20 cellular contexts compared by ENCODE assay signal in the genomic region with DNA sequence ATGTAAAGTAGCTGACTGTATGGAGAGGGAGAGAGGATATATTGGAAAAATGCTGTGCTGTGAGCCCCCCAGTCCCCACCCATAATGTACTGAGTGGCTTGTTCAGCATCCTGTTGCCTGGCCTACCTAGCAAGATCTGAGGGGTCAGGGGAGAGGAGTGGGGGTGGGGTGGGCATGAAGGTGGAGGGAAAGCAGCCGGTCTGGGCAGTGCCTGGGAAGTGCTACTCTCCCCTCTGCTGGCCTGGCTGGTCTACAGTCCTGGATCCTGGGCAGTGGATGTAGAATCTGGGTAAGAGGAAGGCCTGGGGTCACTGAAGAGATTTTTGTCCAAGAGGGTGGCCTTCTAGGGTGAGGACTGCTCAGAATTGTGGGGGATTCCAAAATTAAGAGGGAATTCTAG.
DNase-seq lines count a peak whose midpoint lies in the region; ATAC-seq, FAIRE-seq and TF ChIP-seq lines count a peak whose summit lies in the region.
"Had no signal": no experiment of that assay in that cellular context is flagged by ENCODE, and none has a peak within 500 bp of the region (broad histone marks: within the 10 kb centered on the region; RNA-seq: fewer than 3 reads in every experiment).

No MANE protein-coding gene starts in this region.

- no peak for FAIRE-seq in HepG2 (lab: Jason Lieb, UNC)
- FAIRE-seq in H1 (lab: Jason Lieb, UNC) = no peak
- FAIRE-seq: A204.1, G401.6, GM12891 had no signal

- H2AK5ac ChIP-seq in H1 (ENCODE audit: low read depth, low read length) = no peak overlapping the region

- H3K18ac ChIP-seq in H1 (ENCODE audit: extremely low read depth, low read length) = no peak overlapping the region

- H4K8ac ChIP-seq in H1 (ENCODE audit: extremely low read depth, insufficient read depth, low read length) = no peak overlapping the region

- no peaks in the 10 kb centered on the region for H3K79me1 ChIP-seq in H1 (ENCODE audit: low read depth, low read length)

- H3K36me3 ChIP-seq in HepG2 (replicated peaks in 1 of 2; ENCODE audit: control insufficient read depth in 1 of 2, insufficient read depth in 2 of 2, low read length in 2 of 2) = no peaks in the 10 kb centered on the region
- H3K36me3 ChIP-seq in right lobe of liver = no peaks in the 10 kb centered on the region
- no peaks in the 10 kb centered on the region for H3K36me3 ChIP-seq in H1 (ENCODE audit: control insufficient read depth in 2 of 4, insufficient read depth in 4 of 4, low read length in 3 of 4)
- H3K36me3 ChIP-seq: BE2C, HAP-1 had no signal

- no peak overlapping the region for H3K9ac ChIP-seq in HepG2 (ENCODE audit: insufficient read depth, low read depth, low read length)
- no peak overlapping the region for H3K9ac ChIP-seq in H1 (replicated peaks in 1 of 4; ENCODE audit: extremely low read depth in 1 of 4, low read depth in 3 of 4, low read length in 3 of 4)

- H2BK12ac ChIP-seq in H1 (ENCODE audit: low read depth, low read length) = no peak overlapping the region

- no peak overlapping the region for H3K14ac ChIP-seq in H1 (ENCODE audit: insufficient read length)

- peak; percentile 38; the same call in 2 of the 3 replicates for ATAC-seq in HepG2
- no peak for ATAC-seq in right lobe of liver

- TF ChIP-seq CTCF in HepG2 (CRISPR knock-in tag; IDR thresholded peaks at IDR 0.05) (no peak), right lobe of liver (IDR thresholded peaks at IDR 0.05) (no peak), H1 (IDR thresholded peaks at IDR 0.05; ENCODE audit: control extremely low read depth in 1 of 3, insufficient read depth in 1 of 3, low read depth in 1 of 3, low read length in 3 of 3) (peak in 2 of 3 experiments; percentile 1 to 10; a peak in 2 of 4 replicates), foreskin fibroblast (IDR thresholded peaks at IDR 0.05; ENCODE audit: low read depth, low read length) (no peak)

- H3K9me3 ChIP-seq in HepG2 (ENCODE audit: low read length) (no peaks in the 10 kb centered on the region), right lobe of liver (peaks cover 0 to 2% (median 0%) of the 10 kb centered on the region in 4 donors), H1 (ENCODE audit: insufficient read depth in 2 of 2, low read depth in 1 of 2, low read length in 1 of 2) (no peaks in the 10 kb centered on the region)
- H3K9me3 ChIP-seq: BE2C, HAP-1 had no signal

- H4K20me1 ChIP-seq in HepG2 (ENCODE audit: insufficient read depth, low read length) = no peaks in the 10 kb centered on the region
- H4K20me1 ChIP-seq in H1 (replicated peaks in 1 of 2; ENCODE audit: control insufficient read depth in 1 of 2, insufficient read depth in 2 of 2, low read length in 2 of 2) = no peaks in the 10 kb centered on the region

- H3K4me2 ChIP-seq in HepG2 (ENCODE audit: low read depth, low read length) = no peak overlapping the region
- H3K4me2 ChIP-seq in H1 (ENCODE audit: insufficient read depth in 1 of 2, low read depth in 2 of 2, low read length in 2 of 2) = no peak overlapping the region; a peak in 1 of 4 replicates

- H3K27me3 ChIP-seq in HepG2 (ENCODE audit: control insufficient read depth in 1 of 2, insufficient read depth in 2 of 2, low read length in 2 of 2) (peaks cover 0 to 13% of the 10 kb centered on the region in 2 experiments; a peak in 2 of 5 replicates), right lobe of liver (no peaks in the 10 kb centered on the region), H1 (replicated peaks in 1 of 4; ENCODE audit: control insufficient read depth in 3 of 4, extremely low read depth in 1 of 4, insufficient read depth in 3 of 4, low read length in 3 of 4) (no peaks in the 10 kb centered on the region)
- H3K27me3 ChIP-seq: BE2C had no signal

- WGBS in HepG2 (ENCODE audit: low lambda C conversion rate) = 43% methylated on average over 1 of the region's 1 CpG
- WGBS in right lobe of liver (ENCODE audit: insufficient coverage, low coverage, low lambda C conversion rate, missing lambda C conversion rate) = 100% methylated on average over 1 of the region's 1 CpG
- 60% methylated on average over 1 of the region's 1 CpG; no CpG with 5 or more reads in 1 of the 2 experiments for WGBS in H1 (ENCODE audit: extremely low coverage in 1 of 2, insufficient coverage in 1 of 2, insufficient read length in 1 of 2, insufficient replicate concordance in 2 of 2, low coverage in 1 of 2, low lambda C conversion rate in 2 of 2, missing lambda C conversion rate in 1 of 2), 2 experiments

- no peaks in the 10 kb centered on the region for H3K23me2 ChIP-seq in H1 (ENCODE audit: low read depth, low read length)

- no peak overlapping the region for H4K5ac ChIP-seq in H1 (ENCODE audit: insufficient read length, low read depth, low read length)

- in situ Hi-C loops in HepG2 (cut with HindIII; ENCODE audit: extremely low pct_ligation_motif_present, low pct_unique_long_range_greater_than_20kb) = no loop called here

- H3K27ac ChIP-seq in HepG2 (ENCODE audit: extremely low read length, insufficient read depth, low read length) (no peak overlapping the region), right lobe of liver (no peak overlapping the region), H1 (ENCODE audit: low read depth, low read length) (no peak overlapping the region)

- no peak overlapping the region for H2BK120ac ChIP-seq in H1 (replicated peaks; ENCODE audit: low read depth, low read length)

- H3K79me2 ChIP-seq in HepG2 (ENCODE audit: insufficient read depth, low read length) = no peaks in the 10 kb centered on the region
- H3K79me2 ChIP-seq in H1 (ENCODE audit: control insufficient read depth in 1 of 2, insufficient read depth in 2 of 2, low read length in 2 of 2) = no peaks in the 10 kb centered on the region

- H2BK5ac ChIP-seq in H1 (ENCODE audit: low read depth, low read length) = no peak overlapping the region

- H3K56ac ChIP-seq in H1 (replicated peaks; ENCODE audit: insufficient read length, low read depth, low read length) = no peak overlapping the region

- TF ChIP-seq RAD21 in HepG2 (CRISPR knock-in tag; IDR thresholded peaks at IDR 0.05) (no peak), H1 (IDR thresholded peaks at IDR 0.05 in 1 of 2, conservative IDR thresholded peaks at IDR 0.05 in 1 of 2; ENCODE audit: low read depth in 2 of 2, low read length in 2 of 2) (peak; percentile 12 to 35; a peak in 3 of 4 replicates)

- H3K4me3 ChIP-seq in HepG2 (replicated peaks in 1 of 3; ENCODE audit: insufficient read depth in 1 of 3, low read depth in 2 of 3, low read length in 3 of 3) = no peak overlapping the region
- no peak overlapping the region for H3K4me3 ChIP-seq in right lobe of liver
- no peak overlapping the region for H3K4me3 ChIP-seq in H1 (ENCODE audit: extremely low read depth in 1 of 4, insufficient read depth in 2 of 4, low read depth in 3 of 4, low read length in 4 of 4)
- H3K4me3 ChIP-seq in foreskin fibroblast (ENCODE audit: low read depth in 1 of 2, low read length in 2 of 2) = no peak overlapping the region
- H3K4me3 ChIP-seq: HAP-1 had no signal

- H3K4me1 ChIP-seq in HepG2 (ENCODE audit: insufficient read depth, low read length) (peaks cover 5% of the 10 kb centered on the region), right lobe of liver (no peaks in the 10 kb centered on the region), H1 (replicated peaks in 1 of 4; ENCODE audit: control insufficient read depth in 3 of 4, insufficient read depth in 4 of 4, low read length in 3 of 4) (no peaks in the 10 kb centered on the region)
- H3K4me1 ChIP-seq: BE2C had no signal

- no peak overlapping the region for H3K23ac ChIP-seq in H1 (ENCODE audit: insufficient read length)

- no peak overlapping the region for H2BK20ac ChIP-seq in H1 (ENCODE audit: low read length)

- TF ChIP-seq POLR2A in HepG2 (IDR thresholded peaks at IDR 0.05; ENCODE audit: insufficient read depth in 1 of 2, low read depth in 2 of 2, low read length in 2 of 2) (no peak), right lobe of liver (IDR thresholded peaks at IDR 0.05) (no peak), H1 (IDR thresholded peaks at IDR 0.05; ENCODE audit: control extremely low read depth in 1 of 2, low read depth in 2 of 2, low read length in 2 of 2) (no peak)

- POLR2A ChIA-PET in HepG2 (lab: Yijun Ruan, JAX) (no interaction called here), H1 (lab: Charles Lee; ENCODE audit: partially characterized antibody) (no interaction called here)

- no peak overlapping the region for H4K91ac ChIP-seq in H1 (replicated peaks; ENCODE audit: insufficient read length, low read length)

- DNase-seq in HepG2 (ENCODE audit: low spot score) (no peak), right lobe of liver (no peak), H1 (ENCODE audit: low read depth in 1 of 2, low spot score in 2 of 2) (no peak), iPS-NIHi7 (ENCODE audit: extremely low spot score) (peak; percentile 26), NCI-H526 treated with DMSO at 0.1 percent for 48 hours (lab: John Stamatoyannopoulos, UW) (no peak), foreskin fibroblast (no peak), DMS53 treated with DMSO at 0.1 percent for 48 hours (lab: John Stamatoyannopoulos, UW; ENCODE audit: unreplicated experiment) (no peak)
- DNase-seq: ACHN; BE2C; C1 segment of cervical spinal cord; CD4-positive, CD25-positive, alpha-beta regulatory T cell; CD8-positive, alpha-beta memory T cell; COR-L47; DMS 273 treated with DMSO at 0.1 percent for 48 hours; DMS53; GOT3 had no signal

- intact Hi-C loops in HepG2 (cut with micrococcal nuclease; ENCODE audit: unreplicated experiment) = no loop called here
- intact Hi-C loops in right lobe of liver (cut with DNase I) = no loop called here

- no peak overlapping the region for H3K4ac ChIP-seq in H1 (replicated peaks; ENCODE audit: insufficient read length, low read depth, low read length)

- H2AFZ ChIP-seq in HepG2 (ENCODE audit: low read length) (no peak overlapping the region), H1 (ENCODE audit: low read length) (no peak overlapping the region)

- BruUV-seq in HepG2 (replicated peaks; lab: Mats Ljungman, UMichigan) = no TSS peak

- TF ChIP-seq EP300 in HepG2 (IDR thresholded peaks at IDR 0.05; ENCODE audit: low read depth in 2 of 2, low read length in 2 of 2) (no peak), HepG2 (CRISPR knock-in tag; IDR thresholded peaks at IDR 0.05; ENCODE audit: borderline replicate concordance) (no peak), H1 (IDR thresholded peaks at IDR 0.05; ENCODE audit: borderline replicate concordance in 1 of 2, low read depth in 2 of 2, low read length in 2 of 2) (no peak)

- no peak overlapping the region for H2BK15ac ChIP-seq in H1 (ENCODE audit: low read length)

- CTCF ChIA-PET in HepG2 (lab: Yijun Ruan, JAX; ENCODE audit: low intra/inter-chr PET ratio, low total read pairs) (no interaction called here), H1 (lab: Charles Lee; ENCODE audit: partially characterized antibody) (no interaction called here)

TF ChIP-seq in HepG2, 621 proteins besides CTCF, POLR2A, EP300 and RAD21 (continues in another document):
- TF ChIP-seq ZNF205 (CRISPR knock-in tag; IDR thresholded peaks at IDR 0.05) = no peak

TF ChIP-seq in H1, 55 proteins besides CTCF, POLR2A, EP300 and RAD21 (continues in another document):
- TF ChIP-seq, protein P1, sequence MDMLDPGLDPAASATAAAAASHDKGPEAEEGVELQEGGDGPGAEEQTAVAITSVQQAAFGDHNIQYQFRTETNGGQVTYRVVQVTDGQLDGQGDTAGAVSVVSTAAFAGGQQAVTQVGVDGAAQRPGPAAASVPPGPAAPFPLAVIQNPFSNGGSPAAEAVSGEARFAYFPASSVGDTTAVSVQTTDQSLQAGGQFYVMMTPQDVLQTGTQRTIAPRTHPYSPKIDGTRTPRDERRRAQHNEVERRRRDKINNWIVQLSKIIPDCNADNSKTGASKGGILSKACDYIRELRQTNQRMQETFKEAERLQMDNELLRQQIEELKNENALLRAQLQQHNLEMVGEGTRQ (IDR thresholded peaks at IDR 0.05; ENCODE audit: low read length) = no peak

Comparison
In these comparisons a context has a peak if more than half of its experiments do, and no peak if none do; other contexts are left out.
1. CTCF ChIP-seq: peak in H1 (2 of 3); none in HepG2 (single experiment), right lobe of liver (0 of 4) and foreskin fibroblast (single experiment).